Comparison of ENCODE assay signal across 10 cellular contexts in genomic region chrX:39821709-39822095, GRCh38.
DNase-seq lines count a peak whose midpoint lies in the region; ATAC-seq, FAIRE-seq and TF ChIP-seq lines count a peak whose summit lies in the region.
"Had no signal": no experiment of that assay in that cellular context is flagged by ENCODE, and none has a peak within 500 bp of the region (broad histone marks: within the 10 kb centered on the region; RNA-seq: fewer than 3 reads in every experiment).

No MANE protein-coding gene starts in this region.

- H3K27me3 Mint-ChIP-seq in activated CD4-positive, alpha-beta T cell treated with anti-CD3 and anti-CD28 coated beads for 36 hours = peaks cover 7% of the 10 kb centered on the region

- peak overlapping the region; percentile 6 for H3K4me3 Mint-ChIP-seq in activated CD4-positive, alpha-beta T cell treated with anti-CD3 and anti-CD28 coated beads for 36 hours
- peak overlapping the region; percentile 68 for H3K4me3 Mint-ChIP-seq in stimulated activated effector memory CD8-positive, alpha-beta T cell treated with anti-CD3 and anti-CD28 coated beads, Interleukin-12 subunit alpha, Interleukin-12 subunit beta, amount 100 ng/mL, for 72 hours
- H3K4me3 Mint-ChIP-seq: stimulated activated naive CD8-positive, alpha-beta T cell treated with anti-CD3 and anti-CD28 coated beads, Interleukin-15, Interleukin-2, amounts not matched to agents 100 ng/mL and 50 ng/mL, for 24 hours had no signal

- FAIRE-seq in GM12892 (lab: Jason Lieb, UNC) = no peak

- POLR2A ChIA-PET in activated CD4-positive, alpha-beta T cell treated with anti-CD3 and anti-CD28 coated beads for 36 hours (lab: Charles Lee) = no interaction called here

- DNase-seq in activated CD4-positive, alpha-beta T cell treated with anti-CD3 and anti-CD28 coated beads for 36 hours = no peak
- DNase-seq in activated CD4-positive, alpha-beta T cell treated with anti-CD3 and anti-CD28 coated beads for 48 hours = no peak
- DNase-seq in WERI-Rb-1 (no peak), GM12892 (ENCODE audit: insufficient read length) (no peak), NCI-H2029 treated with DMSO at 0.1 percent for 48 hours (lab: John Stamatoyannopoulos, UW) (no peak)
- DNase-seq in stimulated activated effector memory CD8-positive, alpha-beta T cell treated with anti-CD3 and anti-CD28 coated beads, Interleukin-12 subunit alpha, Interleukin-12 subunit beta, amount 100 ng/mL, for 72 hours (ENCODE audit: low spot score in 2 of 2) = no peak
- DNase-seq in activated CD8-positive, alpha-beta memory T cell treated with anti-CD3 and anti-CD28 coated beads, Interleukin-2, amount 50 U/mL, for 48 hours = no peak
- DNase-seq: MV-4-11 had no signal

- H3K27ac Mint-ChIP-seq in activated CD4-positive, alpha-beta T cell treated with anti-CD3 and anti-CD28 coated beads for 36 hours = no peak overlapping the region
- no peak overlapping the region for H3K27ac Mint-ChIP-seq in stimulated activated effector memory CD8-positive, alpha-beta T cell treated with anti-CD3 and anti-CD28 coated beads, Interleukin-12 subunit alpha, Interleukin-12 subunit beta, amount 100 ng/mL, for 72 hours
- H3K27ac Mint-ChIP-seq: stimulated activated naive CD8-positive, alpha-beta T cell treated with anti-CD3 and anti-CD28 coated beads, Interleukin-15, Interleukin-2, amounts not matched to agents 100 ng/mL and 50 ng/mL, for 24 hours had no signal

- H3K36me3 Mint-ChIP-seq in activated CD4-positive, alpha-beta T cell treated with anti-CD3 and anti-CD28 coated beads for 36 hours (ENCODE audit: low read depth) = no peaks in the 10 kb centered on the region
- H3K36me3 Mint-ChIP-seq in stimulated activated effector memory CD8-positive, alpha-beta T cell treated with anti-CD3 and anti-CD28 coated beads, Interleukin-12 subunit alpha, Interleukin-12 subunit beta, amount 100 ng/mL, for 72 hours = no peaks in the 10 kb centered on the region

- no peaks in the 10 kb centered on the region for H3K36me3 ChIP-seq in WERI-Rb-1

- no peak for ATAC-seq in activated CD4-positive, alpha-beta T cell treated with anti-CD3 and anti-CD28 coated beads for 36 hours
- ATAC-seq in stimulated activated effector memory CD8-positive, alpha-beta T cell treated with anti-CD3 and anti-CD28 coated beads, Interleukin-12 subunit alpha, Interleukin-12 subunit beta, amount 100 ng/mL, for 72 hours = no peak

- no peaks in the 10 kb centered on the region for H3K27me3 ChIP-seq in WERI-Rb-1 (ENCODE audit: insufficient read depth, low read depth, severe bottlenecking)

- H3K9me3 ChIP-seq in WERI-Rb-1 (ENCODE audit: severe bottlenecking) (no peaks in the 10 kb centered on the region), iPS-18c (ENCODE audit: control insufficient read depth, insufficient read depth, low read length) (peaks cover 4% of the 10 kb centered on the region)

- TF ChIP-seq CTCF in WERI-Rb-1 (IDR thresholded peaks at IDR 0.05; ENCODE audit: low read depth, low read length) = no peak

- H3K4me3 ChIP-seq in WERI-Rb-1 (ENCODE audit: low read depth, low read length) (peak overlapping the region; percentile 67), iPS-18c (ENCODE audit: insufficient read depth, low read depth, low read length) (peak overlapping the region; percentile 41)

- peaks cover 14% of the 10 kb centered on the region for H3K4me1 Mint-ChIP-seq in activated CD4-positive, alpha-beta T cell treated with anti-CD3 and anti-CD28 coated beads for 36 hours
- peaks cover 23% of the 10 kb centered on the region for H3K4me1 Mint-ChIP-seq in stimulated activated effector memory CD8-positive, alpha-beta T cell treated with anti-CD3 and anti-CD28 coated beads, Interleukin-12 subunit alpha, Interleukin-12 subunit beta, amount 100 ng/mL, for 72 hours

- CTCF ChIA-PET in activated CD4-positive, alpha-beta T cell treated with anti-CD3 and anti-CD28 coated beads for 36 hours (lab: Charles Lee) = no interaction called here

- H3K9me3 Mint-ChIP-seq in activated CD4-positive, alpha-beta T cell treated with anti-CD3 and anti-CD28 coated beads for 36 hours (ENCODE audit: low read depth) = no peaks in the 10 kb centered on the region
- H3K9me3 Mint-ChIP-seq in stimulated activated effector memory CD8-positive, alpha-beta T cell treated with anti-CD3 and anti-CD28 coated beads, Interleukin-12 subunit alpha, Interleukin-12 subunit beta, amount 100 ng/mL, for 72 hours = no peaks in the 10 kb centered on the region
- H3K9me3 Mint-ChIP-seq: stimulated activated naive CD8-positive, alpha-beta T cell treated with anti-CD3 and anti-CD28 coated beads, Interleukin-15, Interleukin-2, amounts not matched to agents 100 ng/mL and 50 ng/mL, for 24 hours had no signal

- TF ChIP-seq POLR2A in GM12892 (IDR thresholded peaks at IDR 0.05; ENCODE audit: low read depth, low read length) = no peak

- peak overlapping the region; percentile 97 for H3K27ac ChIP-seq in WERI-Rb-1

- intact Hi-C loops in activated CD4-positive, alpha-beta T cell treated with anti-CD3 and anti-CD28 coated beads for 36 hours (cut with DNase I, micrococcal nuclease) = no loop called here
